In genomic region chr19:7652061-7652641, GRCh38 we compare ENCODE assay signal across 8 cellular contexts. TPM values are rescaled to one million over a fixed set of nuclear protein-coding genes. Genes with fewer than 3 reads are reported as not detected.
DNase-seq lines count a peak whose midpoint lies in the region; ATAC-seq and TF ChIP-seq lines count a peak whose summit lies in the region.

No MANE protein-coding gene starts in this region.

- peak overlapping the region; percentile 76 for H3K4me3 Mint-ChIP-seq in central memory CD8-positive, alpha-beta T cell

- H3K27me3 Mint-ChIP-seq in central memory CD8-positive, alpha-beta T cell, result no peaks in the 10 kb centered on the region

- ATAC-seq in central memory CD8-positive, alpha-beta T cell (replicated peaks; ENCODE audit: extremely low read depth, poor library complexity, severe bottlenecking), result peak; percentile 98
- ATAC-seq in GM21390 (IDR thresholded peaks at IDR 0.05; ENCODE audit: unreplicated experiment), result no peak

- H3K4me1 Mint-ChIP-seq in central memory CD8-positive, alpha-beta T cell, result peaks cover 15% of the 10 kb centered on the region

- H3K27ac Mint-ChIP-seq in central memory CD8-positive, alpha-beta T cell (ENCODE audit: low read depth), result peak overlapping the region; percentile 93

- peaks cover 9% of the 10 kb centered on the region for H3K36me3 Mint-ChIP-seq in central memory CD8-positive, alpha-beta T cell (ENCODE audit: insufficient read depth)

- TF ChIP-seq CTCF in AG10803 (conservative IDR thresholded peaks at IDR 0.05; ENCODE audit: low read length), result peak; percentile 91

- H3K9me3 Mint-ChIP-seq in central memory CD8-positive, alpha-beta T cell, result no peaks in the 10 kb centered on the region

- DNase-seq in AG10803 (ENCODE audit: low read depth) (peak; percentile 60), HCEC 1CT (peak; percentile 75), NCI-H460 (ENCODE audit: extremely low read depth, low read depth) (peak; percentile 40), kidney tubule cell (ENCODE audit: low spot score) (peak; percentile 77)
- peak; percentile 79 to 82 for DNase-seq in activated CD4-positive, alpha-beta T cell treated with anti-CD3 and anti-CD28 coated beads for 24 hours (ENCODE audit: low read depth in 2 of 2)
- DNase-seq in central memory CD8-positive, alpha-beta T cell (ENCODE audit: low spot score in 2 of 2), result peak; percentile 83 to 92
- peak; percentile 70 to 80 for DNase-seq in stimulated activated CD4-positive, alpha-beta T cell treated with anti-CD3 and anti-CD28 coated beads, Interleukin-1b, Interleukin-23, amount 100 ng/mL, for 1 hour (ENCODE audit: low read depth in 2 of 2)

- H3K4me3 ChIP-seq in AG10803 (ENCODE audit: low read length), result peak overlapping the region; percentile 42

RNA-seq across cellular contexts. Expression of gene STXBP2, which starts 15.2 kb away (rescaled TPM):
- 18.9 and 19.4 TPM in 2 replicates for total RNA-seq in NCI-H460 (2014; rRNA removed; shearing (Covaris generic))
- polyA plus RNA-seq in NCI-H460 (2014; cell fraction: nucleus; rRNA removed), result 21.0 and 21.7 TPM in 2 replicates

RNA-seq across cellular contexts. Expression of gene RETN, which starts 16.7 kb away (rescaled TPM):
- not detected in 2 replicates for total RNA-seq in NCI-H460 (2014; rRNA removed; shearing (Covaris generic))
- not detected in 2 replicates for polyA plus RNA-seq in NCI-H460 (2014; cell fraction: nucleus; rRNA removed)

RNA-seq across cellular contexts. Expression of gene PCP2, which starts 18.6 kb away (rescaled TPM):
- total RNA-seq in NCI-H460 (2014; rRNA removed; shearing (Covaris generic)), result not detected in 2 replicates
- not detected in 2 replicates for polyA plus RNA-seq in NCI-H460 (2014; cell fraction: nucleus; rRNA removed)

RNA-seq across cellular contexts. Expression of gene PET100, which starts 22.6 kb away (rescaled TPM):
- 20.4 and 20.6 TPM in 2 replicates for total RNA-seq in NCI-H460 (2014; rRNA removed; shearing (Covaris generic))
- polyA plus RNA-seq in NCI-H460 (2014; cell fraction: nucleus; rRNA removed), result 5.6 and 187 TPM in 2 replicates

RNA-seq across cellular contexts. Expression of gene XAB2, which starts 22.8 kb away (rescaled TPM):
- 34.8 and 36.0 TPM in 2 replicates for total RNA-seq in NCI-H460 (2014; rRNA removed; shearing (Covaris generic))
- 72.3 and 77.3 TPM in 2 replicates for polyA plus RNA-seq in NCI-H460 (2014; cell fraction: nucleus; rRNA removed)
